In genomic region chr19:7506385-7507328, GRCh38 we compare ENCODE assay signal across 1 cellular context.
TF ChIP-seq lines count a peak whose summit lies in the region.

No MANE protein-coding gene starts in this region.

TF ChIP-seq in H1, 55 proteins besides CTCF, POLR2A, EP300 and RAD21:
- TF ChIP-seq KDM1A (IDR thresholded peaks at IDR 0.05; ENCODE audit: borderline replicate concordance, low read length) (no peak; the same call in 1 of the 2 replicates), SP4 (IDR thresholded peaks at IDR 0.05; ENCODE audit: low read length) (peak; percentile 38; the same call in 1 of the 2 replicates), RBBP5 (IDR thresholded peaks at IDR 0.05; ENCODE audit: borderline replicate concordance, low read depth, low read length) (0 out of 2 replicates have a peak, but pooled peaks have one; percentile 67), SRF (IDR thresholded peaks at IDR 0.05; ENCODE audit: low read depth, low read length) (0 out of 2 replicates have a peak, but pooled peaks have one; percentile 2), RFX5 (IDR thresholded peaks at IDR 0.05; ENCODE audit: borderline replicate concordance, low read depth, low read length) (no peak), SIN3A (conservative IDR thresholded peaks at IDR 0.05 in 1 of 2, IDR thresholded peaks at IDR 0.05 in 1 of 2; ENCODE audit: low read depth in 1 of 2, low read length in 2 of 2) (no peak), EGR1 (IDR thresholded peaks at IDR 0.05; ENCODE audit: borderline replicate concordance, low read depth, low read length) (0 out of 2 replicates have a peak, but pooled peaks have one; percentile 36), TCF12 (IDR thresholded peaks at IDR 0.05; ENCODE audit: low read depth, low read length) (no peak), SIX5 (IDR thresholded peaks at IDR 0.05; ENCODE audit: low read depth, low read length) (no peak), TAF1 (IDR thresholded peaks at IDR 0.05; ENCODE audit: low read depth, low read length) (0 out of 2 replicates have a peak, but pooled peaks have one; percentile 3), SP1 (IDR thresholded peaks at IDR 0.05; ENCODE audit: low read depth, low read length) (peak; percentile 89; the same call in 1 of the 2 replicates), CHD2 (IDR thresholded peaks at IDR 0.05; ENCODE audit: low read length) (no peak), USF2 (IDR thresholded peaks at IDR 0.05; ENCODE audit: low read length) (no peak)
